In genomic region chr6:6688283-6688682, GRCh38 we compare ENCODE assay signal across 1 cellular context.
TF ChIP-seq lines count a peak whose summit lies in the region.

No MANE protein-coding gene starts in this region.

TF ChIP-seq in K562, 482 proteins besides CTCF, POLR2A, EP300 and RAD21 (continued from another document):
- TF ChIP-seq ZBTB40 (IDR thresholded peaks at IDR 0.05), result peak; percentile 60; the same call in 1 of the 2 replicates
- TF ChIP-seq ZBTB40 (CRISPR knock-in tag; IDR thresholded peaks at IDR 0.05), result no peak
- no peak for TF ChIP-seq JUND (IDR thresholded peaks at IDR 0.05; ENCODE audit: borderline replicate concordance, low read depth, low read length)
- TF ChIP-seq JUND (tag; IDR thresholded peaks at IDR 0.05; ENCODE audit: borderline replicate concordance, low read depth, low read length), result no peak
- TF ChIP-seq ATF3 (IDR thresholded peaks at IDR 0.05), result no peak
- no peak for TF ChIP-seq ATF3 (CRISPR knock-in tag; conservative IDR thresholded peaks at IDR 0.05)
